In the genomic region with DNA sequence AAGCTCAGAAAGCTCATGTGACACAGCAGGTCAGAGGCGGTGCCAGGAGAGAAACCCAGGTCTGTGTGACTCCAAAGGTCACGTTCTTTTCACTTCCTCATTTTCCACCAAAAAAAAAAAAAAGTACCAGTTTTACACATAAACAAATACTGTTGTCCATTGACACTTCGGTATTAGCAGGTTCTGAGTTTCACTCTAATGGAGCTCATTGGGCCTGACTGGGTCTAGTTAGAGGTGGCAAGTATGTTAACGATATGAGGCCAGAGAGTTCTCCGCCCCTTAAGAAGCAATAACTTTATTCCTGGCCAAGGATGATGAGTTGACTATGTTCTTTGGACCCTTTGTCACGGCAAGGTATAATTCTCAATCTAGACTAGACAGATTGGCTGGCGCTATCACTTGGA, we compare ENCODE assay signal across 1 cellular context.
TF ChIP-seq lines count a peak whose summit lies in the region.

No MANE protein-coding gene starts in this region.

TF ChIP-seq in GM23338, 12 proteins besides CTCF, POLR2A, EP300 and RAD21:
- no peak for TF ChIP-seq POLR2AphosphoS5 (IDR thresholded peaks at IDR 0.05; ENCODE audit: low read depth)
- no peak for TF ChIP-seq STAT1 (IDR thresholded peaks at IDR 0.05; ENCODE audit: unreplicated experiment)
- TF ChIP-seq, protein P1, sequence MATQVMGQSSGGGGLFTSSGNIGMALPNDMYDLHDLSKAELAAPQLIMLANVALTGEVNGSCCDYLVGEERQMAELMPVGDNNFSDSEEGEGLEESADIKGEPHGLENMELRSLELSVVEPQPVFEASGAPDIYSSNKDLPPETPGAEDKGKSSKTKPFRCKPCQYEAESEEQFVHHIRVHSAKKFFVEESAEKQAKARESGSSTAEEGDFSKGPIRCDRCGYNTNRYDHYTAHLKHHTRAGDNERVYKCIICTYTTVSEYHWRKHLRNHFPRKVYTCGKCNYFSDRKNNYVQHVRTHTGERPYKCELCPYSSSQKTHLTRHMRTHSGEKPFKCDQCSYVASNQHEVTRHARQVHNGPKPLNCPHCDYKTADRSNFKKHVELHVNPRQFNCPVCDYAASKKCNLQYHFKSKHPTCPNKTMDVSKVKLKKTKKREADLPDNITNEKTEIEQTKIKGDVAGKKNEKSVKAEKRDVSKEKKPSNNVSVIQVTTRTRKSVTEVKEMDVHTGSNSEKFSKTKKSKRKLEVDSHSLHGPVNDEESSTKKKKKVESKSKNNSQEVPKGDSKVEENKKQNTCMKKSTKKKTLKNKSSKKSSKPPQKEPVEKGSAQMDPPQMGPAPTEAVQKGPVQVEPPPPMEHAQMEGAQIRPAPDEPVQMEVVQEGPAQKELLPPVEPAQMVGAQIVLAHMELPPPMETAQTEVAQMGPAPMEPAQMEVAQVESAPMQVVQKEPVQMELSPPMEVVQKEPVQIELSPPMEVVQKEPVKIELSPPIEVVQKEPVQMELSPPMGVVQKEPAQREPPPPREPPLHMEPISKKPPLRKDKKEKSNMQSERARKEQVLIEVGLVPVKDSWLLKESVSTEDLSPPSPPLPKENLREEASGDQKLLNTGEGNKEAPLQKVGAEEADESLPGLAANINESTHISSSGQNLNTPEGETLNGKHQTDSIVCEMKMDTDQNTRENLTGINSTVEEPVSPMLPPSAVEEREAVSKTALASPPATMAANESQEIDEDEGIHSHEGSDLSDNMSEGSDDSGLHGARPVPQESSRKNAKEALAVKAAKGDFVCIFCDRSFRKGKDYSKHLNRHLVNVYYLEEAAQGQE (IDR thresholded peaks at IDR 0.05; ENCODE audit: unreplicated experiment): no peak
